In the genomic region with DNA sequence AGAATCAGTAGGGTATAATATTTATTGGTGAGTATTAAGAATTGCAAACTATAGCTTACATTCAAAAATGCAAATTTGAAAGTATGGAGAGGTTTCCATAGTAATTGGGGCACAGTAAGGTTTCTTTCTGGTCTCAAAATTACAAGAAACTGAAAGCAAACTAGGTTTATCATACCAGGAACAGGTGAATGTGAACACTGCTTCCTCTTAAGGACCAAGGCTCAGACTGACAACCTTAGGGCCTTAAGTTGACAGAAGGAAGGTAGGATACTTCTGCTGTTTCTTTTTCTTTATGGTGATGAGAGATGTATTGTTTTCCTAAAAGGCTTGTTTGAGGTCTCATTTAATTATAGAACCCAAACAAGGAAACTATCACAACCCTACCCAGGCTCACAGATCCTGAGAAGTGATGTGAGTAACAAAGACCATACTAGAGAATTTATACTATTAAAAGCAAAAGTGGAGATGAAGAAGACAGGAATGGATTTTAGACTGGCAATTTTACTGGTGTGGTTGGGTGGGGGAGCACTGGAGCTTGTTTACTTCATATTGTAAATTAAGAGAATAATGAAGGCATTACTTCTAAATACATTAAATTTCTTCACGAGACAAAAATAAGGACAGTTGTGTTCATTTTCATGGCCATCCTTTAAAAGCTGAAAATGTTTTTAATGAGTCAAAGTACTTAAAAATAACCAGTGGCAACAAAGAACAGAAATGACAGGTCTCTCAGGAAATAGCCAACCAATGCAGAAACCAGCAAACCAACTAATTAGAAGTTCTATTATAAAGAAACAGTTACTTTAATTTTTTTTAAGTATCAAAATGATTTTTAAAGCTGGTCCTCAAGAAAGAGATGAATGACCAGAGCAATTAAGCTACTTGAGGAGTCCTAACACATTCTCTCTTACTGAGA, we compare ENCODE assay signal across 11 cellular contexts. TPM values are rescaled to one million over a fixed set of nuclear protein-coding genes. Genes with fewer than 3 reads are reported as not detected.
DNase-seq lines count a peak whose midpoint lies in the region; ATAC-seq and TF ChIP-seq lines count a peak whose summit lies in the region.
"Had no signal": no experiment of that assay in that cellular context is flagged by ENCODE, and none has a peak within 500 bp of the region (broad histone marks: within the 10 kb centered on the region; RNA-seq: fewer than 3 reads in every experiment).

No MANE protein-coding gene starts in this region.

- H3K27me3 ChIP-seq in CD4-positive, CD25-positive, alpha-beta regulatory T cell (ENCODE audit: control insufficient read depth, insufficient read depth, low read length), result no peaks in the 10 kb centered on the region
- no peaks in the 10 kb centered on the region for H3K27me3 ChIP-seq in esophagus muscularis mucosa
- no peaks in the 10 kb centered on the region for H3K27me3 ChIP-seq in MG63
- H3K27me3 ChIP-seq: upper lobe of left lung had no signal

- H3K27ac Mint-ChIP-seq in CD4-positive, CD25-positive, alpha-beta regulatory T cell, result peak overlapping the region; percentile 78 to 84 (median 84)

- no peaks in the 10 kb centered on the region for H3K27me3 Mint-ChIP-seq in CD4-positive, CD25-positive, alpha-beta regulatory T cell

- no peaks in the 10 kb centered on the region for H3K9me3 ChIP-seq in CD4-positive, CD25-positive, alpha-beta regulatory T cell (ENCODE audit: control insufficient read depth in 2 of 2, low read length in 2 of 2)
- no peaks in the 10 kb centered on the region for H3K9me3 ChIP-seq in esophagus muscularis mucosa
- no peaks in the 10 kb centered on the region for H3K9me3 ChIP-seq in MG63
- H3K9me3 ChIP-seq: upper lobe of left lung had no signal

- WGBS in esophagus muscularis mucosa, result 53% methylated on average over 1 of the region's 1 CpG

- H3K27ac ChIP-seq in CD4-positive, CD25-positive, alpha-beta regulatory T cell (ENCODE audit: insufficient read depth, low read length, poor library complexity, severe bottlenecking), result peak overlapping the region; percentile 65
- peak overlapping the region; percentile 49 to 60 (median 53) for H3K27ac ChIP-seq in esophagus muscularis mucosa (replicated peaks in 1 of 4)

- no peak for TF ChIP-seq CTCF in esophagus muscularis mucosa (IDR thresholded peaks at IDR 0.05)

- peaks cover 13% of the 10 kb centered on the region for H3K36me3 Mint-ChIP-seq in CD4-positive, CD25-positive, alpha-beta regulatory T cell

- no peaks in the 10 kb centered on the region for H3K9me3 Mint-ChIP-seq in CD4-positive, CD25-positive, alpha-beta regulatory T cell
- H3K9me3 Mint-ChIP-seq: HFFc6 had no signal

- peaks cover 19% of the 10 kb centered on the region for H3K36me3 ChIP-seq in CD4-positive, CD25-positive, alpha-beta regulatory T cell (ENCODE audit: control insufficient read depth, insufficient read depth, low read length)
- H3K36me3 ChIP-seq in esophagus muscularis mucosa, result peaks cover 0 to 36% (median 20%) of the 10 kb centered on the region in 4 donors
- peaks cover 58% of the 10 kb centered on the region for H3K36me3 ChIP-seq in MG63

- peak in 2 of 3 donors; percentile 22 to 78 for DNase-seq in CD4-positive, CD25-positive, alpha-beta regulatory T cell
- DNase-seq in esophagus muscularis mucosa (ENCODE audit: extremely low spot score) (no peak), NCI-H1436 treated with DMSO at 0.1 percent for 48 hours (lab: John Stamatoyannopoulos, UW) (no peak), MG63 (no peak), midbrain (lab: John Stamatoyannopoulos, UW) (no peak), NCI-H510A treated with DMSO at 0.1 percent for 48 hours (lab: John Stamatoyannopoulos, UW) (no peak)
- DNase-seq: NCI-H1105 treated with DMSO at 0.1 percent for 48 hours, upper lobe of left lung had no signal

- no peak for TF ChIP-seq POLR2A in esophagus muscularis mucosa (IDR thresholded peaks at IDR 0.05; ENCODE audit: low read depth)

- H3K4me3 ChIP-seq in CD4-positive, CD25-positive, alpha-beta regulatory T cell (ENCODE audit: low read depth, low read length), result peak overlapping the region; percentile 54
- H3K4me3 ChIP-seq in esophagus muscularis mucosa, result no peak overlapping the region
- H3K4me3 ChIP-seq in MG63, result no peak overlapping the region
- H3K4me3 ChIP-seq: upper lobe of left lung had no signal

- intact Hi-C loops in esophagus muscularis mucosa (cut with DNase I), result no loop called here

- peaks cover 27 to 66% (median 53%) of the 10 kb centered on the region in 4 donors for H3K4me1 Mint-ChIP-seq in CD4-positive, CD25-positive, alpha-beta regulatory T cell

- TF ChIP-seq EP300 in esophagus muscularis mucosa (IDR thresholded peaks at IDR 0.05), result no peak

- peak overlapping the region; percentile 1 to 88 (median 58) for H3K4me3 Mint-ChIP-seq in CD4-positive, CD25-positive, alpha-beta regulatory T cell

- peaks cover 38% of the 10 kb centered on the region for H3K4me1 ChIP-seq in CD4-positive, CD25-positive, alpha-beta regulatory T cell (ENCODE audit: control insufficient read depth, insufficient read depth, low read length, poor library complexity, severe bottlenecking)
- H3K4me1 ChIP-seq in esophagus muscularis mucosa, result peaks cover 25 to 51% (median 33%) of the 10 kb centered on the region in 4 donors

- ATAC-seq in CD4-positive, CD25-positive, alpha-beta regulatory T cell (ENCODE audit: low read depth in 2 of 2), result peak; percentile 59 to 68
- peak; percentile 48 for ATAC-seq in GM19328 (IDR thresholded peaks at IDR 0.05; ENCODE audit: unreplicated experiment)
- ATAC-seq in HG03175 (IDR thresholded peaks at IDR 0.05; ENCODE audit: unreplicated experiment), result peak; percentile 80

RNA-seq across cellular contexts. Expression of gene STAU1, which starts 21.3 kb away (rescaled TPM):
- 67.6 TPM for total RNA-seq in CD4-positive, CD25-positive, alpha-beta regulatory T cell
- polyA plus RNA-seq in CD4-positive, CD25-positive, alpha-beta regulatory T cell, result 10 to 100 TPM; 29.6 to 39.3 (median 37.3) TPM
- total RNA-seq in esophagus muscularis mucosa, result 100 to 1,000 TPM; 103 to 118 (median 115) TPM
- total RNA-seq in MG63 (2014; rRNA removed; shearing (Covaris generic); ENCODE audit: low replicate concordance), result 80.1 and 94.3 TPM in 2 replicates

RNA-seq across cellular contexts. Expression of gene DDX27, which starts 52.4 kb away (rescaled TPM):
- 105 TPM for total RNA-seq in CD4-positive, CD25-positive, alpha-beta regulatory T cell
- polyA plus RNA-seq in CD4-positive, CD25-positive, alpha-beta regulatory T cell, result 10 to 100 TPM; 24.4 to 39.6 (median 34.8) TPM
- 10 to 100 TPM; 25.7 to 35.0 (median 30.2) TPM for total RNA-seq in esophagus muscularis mucosa
- 67.0 and 84.4 TPM in 2 replicates for total RNA-seq in MG63 (2014; rRNA removed; shearing (Covaris generic); ENCODE audit: low replicate concordance)

Comparison
In these comparisons a context has a peak if more than half of its experiments do, and no peak if none do; other contexts are left out.
1. DNase-seq: peak in CD4-positive, CD25-positive, alpha-beta regulatory T cell (2 of 3); none in esophagus muscularis mucosa (single experiment), NCI-H1436 treated with DMSO at 0.1 percent for 48 hours (single experiment), MG63 (single experiment), midbrain (single experiment) and NCI-H510A treated with DMSO at 0.1 percent for 48 hours (single experiment).
2. Peak in every context shown above with its lines, with median percentiles within 50 percentile points of each other: ATAC-seq.